11 cellular contexts compared by ENCODE assay signal in genomic region chr6:137025786-137026730, GRCh38. TPM values are rescaled to one million over a fixed set of nuclear protein-coding genes. Genes with fewer than 3 reads are reported as not detected.
A peak's percentile ranks its signal among the peaks of the same experiment; 100 is the strongest.
DNase-seq lines count a peak whose midpoint lies in the region; ATAC-seq and TF ChIP-seq lines count a peak whose summit lies in the region.
"Had no signal": no experiment of that assay in that cellular context is flagged by ENCODE, and none has a peak within 500 bp of the region (broad histone marks: within the 10 kb centered on the region; RNA-seq: fewer than 3 reads in every experiment).

No MANE protein-coding gene starts in this region.

- H3K9me3 Mint-ChIP-seq in GM23338: no peaks in the 10 kb centered on the region
- H3K9me3 Mint-ChIP-seq in stimulated activated effector memory CD8-positive, alpha-beta T cell treated with anti-CD3 and anti-CD28 coated beads, Interleukin-12 subunit alpha, Interleukin-12 subunit beta, amount 100 ng/mL, for 72 hours: no peaks in the 10 kb centered on the region

- H3K4me3 Mint-ChIP-seq in GM23338: no peak overlapping the region
- peak overlapping the region; percentile 8 for H3K4me3 Mint-ChIP-seq in stimulated activated effector memory CD8-positive, alpha-beta T cell treated with anti-CD3 and anti-CD28 coated beads, Interleukin-12 subunit alpha, Interleukin-12 subunit beta, amount 100 ng/mL, for 72 hours

- H3K4me1 ChIP-seq in GM23338 (ENCODE audit: insufficient read depth): no peaks in the 10 kb centered on the region
- H3K4me1 ChIP-seq: sigmoid colon had no signal

- no peak for ATAC-seq in GM23338
- peak; percentile 91 for ATAC-seq in stimulated activated effector memory CD8-positive, alpha-beta T cell treated with anti-CD3 and anti-CD28 coated beads, Interleukin-12 subunit alpha, Interleukin-12 subunit beta, amount 100 ng/mL, for 72 hours
- ATAC-seq in HG02588 (IDR thresholded peaks at IDR 0.05; ENCODE audit: unreplicated experiment): no peak
- ATAC-seq in SK-N-SH treated with all-trans-retinoic acid at 6 μM for 48 hours: no peak

- H3K9me2 ChIP-seq in GM23338 (ENCODE audit: insufficient read depth): peaks cover 8% of the 10 kb centered on the region; the same call in 1 of the 2 replicates

- DNase-seq in GM23338 (ENCODE audit: low spot score): no peak
- DNase-seq in NCI-H146 (lab: John Stamatoyannopoulos, UW): peak; percentile 57
- peak; percentile 76 to 87 for DNase-seq in dermis microvascular lymphatic vessel endothelial cell (ENCODE audit: low read depth in 2 of 2)
- no peak for DNase-seq in stimulated activated effector memory CD8-positive, alpha-beta T cell treated with anti-CD3 and anti-CD28 coated beads, Interleukin-12 subunit alpha, Interleukin-12 subunit beta, amount 100 ng/mL, for 72 hours (ENCODE audit: low spot score in 2 of 2)
- no peak for DNase-seq in stimulated activated CD4-positive, alpha-beta T cell treated with anti-CD3 and anti-CD28 coated beads, Interleukin-4, amount 100 ng/mL, for 24 hours
- DNase-seq: GM23248, head of caudate nucleus, NCI-H1092 treated with DMSO at 0.1 percent for 48 hours, sigmoid colon had no signal

- H2AFZ ChIP-seq in GM23338: peak overlapping the region; percentile 18; the same call in 1 of the 2 replicates
- H2AFZ ChIP-seq: GM23248 had no signal

- no peaks in the 10 kb centered on the region for H3K27me3 ChIP-seq in GM23338 (ENCODE audit: insufficient read depth)
- H3K27me3 ChIP-seq: sigmoid colon had no signal

- H3F3A ChIP-seq in GM23338 (replicated peaks; ENCODE audit: low read depth): no peaks in the 10 kb centered on the region

- no peak overlapping the region for H3K27ac ChIP-seq in GM23338 (ENCODE audit: low read depth)
- H3K27ac ChIP-seq: GM23248, sigmoid colon had no signal

- no peaks in the 10 kb centered on the region for H3K27me3 Mint-ChIP-seq in GM23338 (ENCODE audit: insufficient read depth, low read depth, poor library complexity)

- no peak overlapping the region for H3K4me3 ChIP-seq in GM23338
- H3K4me3 ChIP-seq: GM23248, sigmoid colon had no signal

- H3K4me1 Mint-ChIP-seq in GM23338: no peaks in the 10 kb centered on the region
- peaks cover 18% of the 10 kb centered on the region for H3K4me1 Mint-ChIP-seq in stimulated activated effector memory CD8-positive, alpha-beta T cell treated with anti-CD3 and anti-CD28 coated beads, Interleukin-12 subunit alpha, Interleukin-12 subunit beta, amount 100 ng/mL, for 72 hours

- no peaks in the 10 kb centered on the region for H3K36me3 Mint-ChIP-seq in GM23338 (ENCODE audit: low read depth)
- H3K36me3 Mint-ChIP-seq in stimulated activated effector memory CD8-positive, alpha-beta T cell treated with anti-CD3 and anti-CD28 coated beads, Interleukin-12 subunit alpha, Interleukin-12 subunit beta, amount 100 ng/mL, for 72 hours: no peaks in the 10 kb centered on the region

- H3K27ac Mint-ChIP-seq in GM23338: no peak overlapping the region
- peak overlapping the region; percentile 56 for H3K27ac Mint-ChIP-seq in stimulated activated effector memory CD8-positive, alpha-beta T cell treated with anti-CD3 and anti-CD28 coated beads, Interleukin-12 subunit alpha, Interleukin-12 subunit beta, amount 100 ng/mL, for 72 hours

- no peaks in the 10 kb centered on the region for H4K20me1 ChIP-seq in GM23338 (replicated peaks; ENCODE audit: insufficient read depth)

- H3K36me3 ChIP-seq in GM23338 (ENCODE audit: insufficient read depth): no peaks in the 10 kb centered on the region
- H3K36me3 ChIP-seq: sigmoid colon had no signal

- TF ChIP-seq CTCF in GM23338 (conservative IDR thresholded peaks at IDR 0.05; ENCODE audit: low read depth in 2 of 2): no peak

- no peaks in the 10 kb centered on the region for H3K79me2 ChIP-seq in GM23338 (replicated peaks; ENCODE audit: insufficient read depth)

- H3K4me2 ChIP-seq in GM23338: no peak overlapping the region

TF ChIP-seq in GM23338, 12 proteins besides CTCF, POLR2A, EP300 and RAD21 (continues in another document):
- TF ChIP-seq ZNF114 (CRISPR knock-in tag; IDR thresholded peaks at IDR 0.05) (no peak), STAT1 (IDR thresholded peaks at IDR 0.05; ENCODE audit: unreplicated experiment) (no peak)
- TF ChIP-seq, protein P1, sequence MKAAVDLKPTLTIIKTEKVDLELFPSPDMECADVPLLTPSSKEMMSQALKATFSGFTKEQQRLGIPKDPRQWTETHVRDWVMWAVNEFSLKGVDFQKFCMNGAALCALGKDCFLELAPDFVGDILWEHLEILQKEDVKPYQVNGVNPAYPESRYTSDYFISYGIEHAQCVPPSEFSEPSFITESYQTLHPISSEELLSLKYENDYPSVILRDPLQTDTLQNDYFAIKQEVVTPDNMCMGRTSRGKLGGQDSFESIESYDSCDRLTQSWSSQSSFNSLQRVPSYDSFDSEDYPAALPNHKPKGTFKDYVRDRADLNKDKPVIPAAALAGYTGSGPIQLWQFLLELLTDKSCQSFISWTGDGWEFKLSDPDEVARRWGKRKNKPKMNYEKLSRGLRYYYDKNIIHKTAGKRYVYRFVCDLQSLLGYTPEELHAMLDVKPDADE (IDR thresholded peaks at IDR 0.05): no peak

TF ChIP-seq in SK-N-SH treated with all-trans-retinoic acid at 6 μM for 48 hours, 23 proteins besides CTCF, POLR2A, EP300 and RAD21:
- TF ChIP-seq BACH2 (CRISPR knock-in tag; IDR thresholded peaks at IDR 0.05; ENCODE audit: borderline replicate concordance) (no peak), ZFP30 (CRISPR knock-in tag; IDR thresholded peaks at IDR 0.05) (no peak), GLIS3 (CRISPR knock-in tag; IDR thresholded peaks at IDR 0.05) (no peak), ZNF8 (CRISPR knock-in tag; IDR thresholded peaks at IDR 0.05) (no peak), ARNTL (CRISPR knock-in tag; IDR thresholded peaks at IDR 0.05; ENCODE audit: borderline replicate concordance, low read depth) (no peak), CSDC2 (CRISPR knock-in tag; IDR thresholded peaks at IDR 0.05) (no peak), RARB (CRISPR knock-in tag; IDR thresholded peaks at IDR 0.05) (no peak), ESRRG (CRISPR knock-in tag; IDR thresholded peaks at IDR 0.05) (no peak), TCF4 (CRISPR knock-in tag; IDR thresholded peaks at IDR 0.05; ENCODE audit: borderline replicate concordance) (no peak), POU6F1 (CRISPR knock-in tag; IDR thresholded peaks at IDR 0.05; ENCODE audit: borderline replicate concordance, low read depth) (no peak), OSR1 (CRISPR knock-in tag; IDR thresholded peaks at IDR 0.05) (no peak)

RNA-seq across cellular contexts. Expression of gene IL20RA, which starts 18.7 kb away (rescaled TPM):
- 2.4 and 3.5 TPM in 2 replicates for total RNA-seq in GM23338 (2014; rRNA removed; shearing (Covaris generic))
- 1.2 and 2.6 TPM in 2 replicates for polyA plus RNA-seq in GM23338 (2016; fragmentation: Nextera tagmentation; extraction: Ambion mirVana)
- 0.26 and 1.1 TPM in 2 replicates for total RNA-seq in dermis microvascular lymphatic vessel endothelial cell
- total RNA-seq: GM23248 had no signal
- polyA plus RNA-seq: GM23248 had no signal

Comparison
In these comparisons a context has a peak if more than half of its experiments do, and no peak if none do; other contexts are left out.
1. DNase-seq: peak in NCI-H146 (single experiment) and dermis microvascular lymphatic vessel endothelial cell (2 of 2); none in GM23338 (single experiment), stimulated activated effector memory CD8-positive, alpha-beta T cell treated with anti-CD3 and anti-CD28 coated beads, Interleukin-12 subunit alpha, Interleukin-12 subunit beta, amount 100 ng/mL, for 72 hours (0 of 2) and stimulated activated CD4-positive, alpha-beta T cell treated with anti-CD3 and anti-CD28 coated beads, Interleukin-4, amount 100 ng/mL, for 24 hours (single experiment).